13 cellular contexts compared by ENCODE assay signal in genomic region chr14:54570651-54571415, GRCh38. TPM values are rescaled to one million over a fixed set of nuclear protein-coding genes. Genes with fewer than 3 reads are reported as not detected.
A peak's percentile ranks its signal among the peaks of the same experiment; 100 is the strongest.
DNase-seq lines count a peak whose midpoint lies in the region; FAIRE-seq and TF ChIP-seq lines count a peak whose summit lies in the region.
"Had no signal": no experiment of that assay in that cellular context is flagged by ENCODE, and none has a peak within 500 bp of the region (broad histone marks: within the 10 kb centered on the region; RNA-seq: fewer than 3 reads in every experiment).

No MANE protein-coding gene starts in this region.

- TF ChIP-seq CTCF in right atrium auricular region (IDR thresholded peaks at IDR 0.05) (no peak), bronchial epithelial cell (IDR thresholded peaks at IDR 0.05; ENCODE audit: insufficient read depth, low read length, severe bottlenecking) (no peak)

- DNase-seq in right atrium auricular region (ENCODE audit: low spot score): no peak
- no peak for DNase-seq in cardiac septum (ENCODE audit: low spot score)
- DNase-seq in bronchial epithelial cell (ENCODE audit: low read depth): peak; percentile 94
- DNase-seq in kidney glomerular epithelial cell (lab: John Stamatoyannopoulos, UW): peak; percentile 58
- no peak for DNase-seq in SJCRH30
- DNase-seq in DMS 273 treated with DMSO at 0.1 percent for 48 hours (lab: John Stamatoyannopoulos, UW): no peak
- no peak for DNase-seq in NCI-H2227 (lab: John Stamatoyannopoulos, UW; ENCODE audit: unreplicated experiment)
- no peak for DNase-seq in stimulated activated naive CD4-positive, alpha-beta T cell treated with Interleukin-2 at 50 U/mL for 16 hours (lab: John Stamatoyannopoulos, UW)
- DNase-seq: hypothalamus; naive B cell; NCI-H2227 treated with DMSO at 0.1 percent for 48 hours; stimulated activated CD4-positive, alpha-beta T cell treated with anti-CD3 and anti-CD28 coated beads, Interleukin-2, amount 100 ng/mL, for 24 hours had no signal

- H3K27ac ChIP-seq in right atrium auricular region (peak overlapping the region; percentile 99), SJCRH30 (no peak overlapping the region)
- H3K27ac ChIP-seq: SK-N-MC had no signal

- intact Hi-C loops in cardiac septum (cut with DNase I): no loop called here

- H3K4me1 ChIP-seq in right atrium auricular region (peaks cover 0 to 55% of the 10 kb centered on the region in 2 donors), SJCRH30 (peaks cover 13% of the 10 kb centered on the region)

- peaks cover 14% of the 10 kb centered on the region for H3K36me3 ChIP-seq in right atrium auricular region
- H3K36me3 ChIP-seq in bronchial epithelial cell (ENCODE audit: control insufficient read depth, insufficient read depth, low read length): no peaks in the 10 kb centered on the region
- peaks cover 22% of the 10 kb centered on the region for H3K36me3 ChIP-seq in SJCRH30

- no peak for FAIRE-seq in bronchial epithelial cell (lab: Jason Lieb, UNC)

- no peaks in the 10 kb centered on the region for H3K27me3 ChIP-seq in right atrium auricular region
- no peaks in the 10 kb centered on the region for H3K27me3 ChIP-seq in bronchial epithelial cell (ENCODE audit: control insufficient read depth, insufficient read depth, low read length)
- no peaks in the 10 kb centered on the region for H3K27me3 ChIP-seq in SJCRH30

- peaks cover 0 to 5% of the 10 kb centered on the region in 2 donors for H3K9me3 ChIP-seq in right atrium auricular region
- H3K9me3 ChIP-seq in SJCRH30 (replicated peaks): peaks cover 16% of the 10 kb centered on the region

- H3K4me3 ChIP-seq in right atrium auricular region (peak overlapping the region in 1 of 2 donors; percentile 76), bronchial epithelial cell (ENCODE audit: low read depth, low read length) (no peak overlapping the region), SJCRH30 (no peak overlapping the region)
- H3K4me3 ChIP-seq: SK-N-MC had no signal

RNA-seq across cellular contexts. Expression of gene SAMD4A, which starts 3.9 kb away (rescaled TPM):
- total RNA-seq in right atrium auricular region: 100 to 1,000 TPM in 1 of 2 donors, 10 to 100 TPM in 1; 74.5 to 102 TPM
- total RNA-seq in cardiac septum: 252 TPM
- total RNA-seq in bronchial epithelial cell: 12.9 and 13.4 TPM in 2 replicates
- total RNA-seq in SJCRH30 (2014; rRNA removed; shearing (Covaris generic)): 12.0 and 12.1 TPM in 2 replicates

Comparison
In these comparisons a context has a peak if more than half of its experiments do, and no peak if none do; other contexts are left out.
1. DNase-seq: peak in bronchial epithelial cell (single experiment) and kidney glomerular epithelial cell (single experiment); none in right atrium auricular region (single experiment), cardiac septum (single experiment), SJCRH30 (0 of 2), DMS 273 treated with DMSO at 0.1 percent for 48 hours (single experiment), NCI-H2227 (single experiment) and stimulated activated naive CD4-positive, alpha-beta T cell treated with Interleukin-2 at 50 U/mL for 16 hours (single experiment).